ENCODE assay signal across 23 cellular contexts in the genomic region with DNA sequence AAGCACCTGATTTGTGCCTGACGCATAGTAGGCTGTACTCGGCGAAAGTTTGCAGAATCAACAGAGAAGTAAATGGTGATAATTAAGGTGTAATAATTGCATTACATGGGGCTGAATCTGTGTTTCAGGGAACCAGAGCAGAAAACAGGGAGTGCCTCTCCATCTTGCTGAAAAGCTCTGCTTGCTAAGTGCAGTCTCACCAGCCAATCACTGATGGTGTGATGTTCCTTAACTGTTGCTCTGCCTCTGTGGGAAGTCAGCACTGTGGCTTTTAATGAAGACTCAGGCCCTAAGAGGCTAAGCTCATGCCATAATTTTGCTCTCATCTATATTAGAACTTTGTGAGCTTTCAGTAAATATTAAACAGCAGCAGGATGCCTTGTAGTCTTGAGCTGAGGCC. TPM values are rescaled to one million over a fixed set of nuclear protein-coding genes. Genes with fewer than 3 reads are reported as not detected.
"Had no signal": no experiment of that assay in that cellular context is flagged by ENCODE, and none has a peak within 500 bp of the region (broad histone marks: within the 10 kb centered on the region; RNA-seq: fewer than 3 reads in every experiment).

No MANE protein-coding gene starts in this region.

- H3K36me3 ChIP-seq: brain microvascular endothelial cell, colonic mucosa, esophagus squamous epithelium, gastroesophageal sphincter, heart left ventricle, right lobe of liver, suprapubic skin, tibial nerve had no signal

- H3K4me1 Mint-ChIP-seq: naive B cell had no signal

- H3K36me3 Mint-ChIP-seq: activated naive CD4-positive, alpha-beta T cell treated with anti-CD3 and anti-CD28 coated beads, Interleukin-2, amount 50 U/mL, for 72 hours; naive B cell; stimulated activated effector memory CD8-positive, alpha-beta T cell treated with anti-CD3 and anti-CD28 coated beads, Interleukin-12 subunit alpha, Interleukin-12 subunit beta, amount 100 ng/mL, for 72 hours had no signal

- H3K27ac Mint-ChIP-seq: activated naive CD4-positive, alpha-beta T cell treated with anti-CD3 and anti-CD28 coated beads, Interleukin-2, amount 50 U/mL, for 72 hours; stimulated activated effector memory CD8-positive, alpha-beta T cell treated with anti-CD3 and anti-CD28 coated beads, Interleukin-12 subunit alpha, Interleukin-12 subunit beta, amount 100 ng/mL, for 72 hours; stimulated activated naive CD8-positive, alpha-beta T cell treated with anti-CD3 and anti-CD28 coated beads, Interleukin-15, amount 100 ng/mL, for 72 hours had no signal

- H3K27ac ChIP-seq: brain microvascular endothelial cell, colonic mucosa, esophagus squamous epithelium, gastroesophageal sphincter, heart left ventricle, right lobe of liver, skin epidermis, suprapubic skin, tibial nerve had no signal

- H3K27me3 ChIP-seq: right lobe of liver had no signal

- H3K4me3 ChIP-seq: colonic mucosa, esophagus squamous epithelium, gastroesophageal sphincter, heart left ventricle, lung, right lobe of liver, skin epidermis, suprapubic skin, tibial nerve had no signal

- H3K9me3 Mint-ChIP-seq: activated naive CD4-positive, alpha-beta T cell treated with anti-CD3 and anti-CD28 coated beads, Interleukin-2, amount 50 U/mL, for 72 hours; naive B cell; stimulated activated effector memory CD8-positive, alpha-beta T cell treated with anti-CD3 and anti-CD28 coated beads, Interleukin-12 subunit alpha, Interleukin-12 subunit beta, amount 100 ng/mL, for 72 hours; stimulated activated naive CD8-positive, alpha-beta T cell treated with anti-CD3 and anti-CD28 coated beads, Interleukin-15, amount 100 ng/mL, for 72 hours had no signal

- ATAC-seq: gastroesophageal sphincter had no signal

- H3K4me3 Mint-ChIP-seq: naive B cell; stimulated activated effector memory CD8-positive, alpha-beta T cell treated with anti-CD3 and anti-CD28 coated beads, Interleukin-12 subunit alpha, Interleukin-12 subunit beta, amount 100 ng/mL, for 72 hours had no signal

- FAIRE-seq: kidney had no signal

- H3K9me3 ChIP-seq: colonic mucosa, esophagus squamous epithelium, gastroesophageal sphincter, heart left ventricle, right lobe of liver, suprapubic skin, tibial nerve had no signal

- DNase-seq: activated CD4-positive, alpha-beta T cell treated with anti-CD3 and anti-CD28 coated beads for 1 hour; activated CD4-positive, alpha-beta T cell treated with anti-CD3 and anti-CD28 coated beads, Interleukin-2, amount 50 U/mL, for 4 hours; aorta; central memory CD4-positive, alpha-beta T cell; colonic mucosa; esophagus squamous epithelium; heart left ventricle; kidney; naive B cell; posterior cingulate gyrus; right lobe of liver; stimulated activated CD4-positive, alpha-beta T cell treated with anti-CD3 and anti-CD28 coated beads, Interleukin-2, amount 100 ng/mL, for 24 hours; T-helper 9 cell had no signal

- H3K4me1 ChIP-seq: colonic mucosa had no signal

RNA-seq across cellular contexts. Expression of gene PHF24, which starts 4.4 kb away (rescaled TPM):
- total RNA-seq: T-helper 1 cell treated with Interleukin-12 subunit alpha and Interleukin-12 subunit beta and Interleukin-4 antibody, amounts not matched to agents 30 ng/mL and 1 ng/mL, for 36 hours had no signal
- polyA plus RNA-seq: aorta had no signal
